ENCODE assay signal across 15 cellular contexts in genomic region chr6:142751452-142751851, GRCh38.
"Had no signal": no experiment of that assay in that cellular context is flagged by ENCODE, and none has a peak within 500 bp of the region (broad histone marks: within the 10 kb centered on the region; RNA-seq: fewer than 3 reads in every experiment).

No MANE protein-coding gene starts in this region.

- DNase-seq: activated CD4-positive, alpha-beta T cell treated with anti-CD3 and anti-CD28 coated beads, Interleukin-2, amount 10 ng/mL, durations not matched to agents 7 days and 5 days; activated naive CD4-positive, alpha-beta T cell treated with Interleukin-2 at 50 U/mL for 16 hours; adrenal gland; effector CD8-positive, alpha-beta T cell; gastrocnemius medialis; heart left ventricle; kidney; left lung; stimulated activated CD4-positive, alpha-beta T cell treated with anti-CD3 and anti-CD28 coated beads, Interleukin-4, amount 100 ng/mL, for 4 hours; stimulated activated naive B cell treated with anti-CD40 and anti-IgM and Interleukin-4, amounts not matched to agents 10 μg/mL and 1 μg/mL and 100 μg/mL, for 72 hours; substantia nigra; tibial artery had no signal

- H3K9me3 Mint-ChIP-seq: activated CD4-positive, alpha-beta T cell treated with anti-CD3 and anti-CD28 coated beads, Interleukin-2, amount 10 ng/mL, durations not matched to agents 7 days and 5 days; dendritic cell treated with granulocyte-macrophage colony-stimulating factor and Interleukin-4, amounts not matched to agents 40 ng/mL and 50 ng/mL, for 4 days had no signal

- H3K27me3 Mint-ChIP-seq: activated CD4-positive, alpha-beta T cell treated with anti-CD3 and anti-CD28 coated beads, Interleukin-2, amount 10 ng/mL, durations not matched to agents 7 days and 5 days; dendritic cell treated with granulocyte-macrophage colony-stimulating factor and Interleukin-4, amounts not matched to agents 40 ng/mL and 50 ng/mL, for 4 days; stimulated activated naive B cell treated with anti-CD40 and anti-IgM and Interleukin-4, amounts not matched to agents 10 μg/mL and 1 μg/mL and 100 μg/mL, for 72 hours had no signal

- ATAC-seq: esophagus mucosa; gastrocnemius medialis; left lung; sciatic nerve; stimulated activated naive B cell treated with anti-CD40 and anti-IgM and Interleukin-4, amounts not matched to agents 10 μg/mL and 1 μg/mL and 100 μg/mL, for 72 hours had no signal

- H3K4me3 Mint-ChIP-seq: activated CD4-positive, alpha-beta T cell treated with anti-CD3 and anti-CD28 coated beads, Interleukin-2, amount 10 ng/mL, durations not matched to agents 7 days and 5 days; dendritic cell treated with granulocyte-macrophage colony-stimulating factor and Interleukin-4, amounts not matched to agents 40 ng/mL and 50 ng/mL, for 4 days; stimulated activated naive B cell treated with anti-CD40 and anti-IgM and Interleukin-4, amounts not matched to agents 10 μg/mL and 1 μg/mL and 100 μg/mL, for 72 hours had no signal

- H3K27ac Mint-ChIP-seq: activated CD4-positive, alpha-beta T cell treated with anti-CD3 and anti-CD28 coated beads, Interleukin-2, amount 10 ng/mL, durations not matched to agents 7 days and 5 days; dendritic cell treated with granulocyte-macrophage colony-stimulating factor and Interleukin-4, amounts not matched to agents 40 ng/mL and 50 ng/mL, for 4 days; stimulated activated naive B cell treated with anti-CD40 and anti-IgM and Interleukin-4, amounts not matched to agents 10 μg/mL and 1 μg/mL and 100 μg/mL, for 72 hours had no signal
